Comparison of ENCODE assay signal across 15 cellular contexts in genomic region chr13:32429406-32429909, GRCh38. TPM values are rescaled to one million over a fixed set of nuclear protein-coding genes. Genes with fewer than 3 reads are reported as not detected.
DNase-seq lines count a peak whose midpoint lies in the region; ATAC-seq and TF ChIP-seq lines count a peak whose summit lies in the region.
"Had no signal": no experiment of that assay in that cellular context is flagged by ENCODE, and none has a peak within 500 bp of the region (broad histone marks: within the 10 kb centered on the region; RNA-seq: fewer than 3 reads in every experiment).

No MANE protein-coding gene starts in this region.

- no peak overlapping the region for H3K4me3 Mint-ChIP-seq in activated CD4-positive, alpha-beta T cell treated with anti-CD3 and anti-CD28 coated beads for 36 hours
- H3K4me3 Mint-ChIP-seq in immature natural killer cell: peak overlapping the region in 3 of 5 donors; percentile 88 to 96 (median 95)
- no peak overlapping the region for H3K4me3 Mint-ChIP-seq in nephron progenitor cell

- H3K4me1 Mint-ChIP-seq in activated CD4-positive, alpha-beta T cell treated with anti-CD3 and anti-CD28 coated beads for 36 hours: peaks cover 23% of the 10 kb centered on the region
- H3K4me1 Mint-ChIP-seq in immature natural killer cell: peaks cover 36 to 39% of the 10 kb centered on the region in 2 donors
- H3K4me1 Mint-ChIP-seq in nephron progenitor cell: peaks cover 37% of the 10 kb centered on the region

- peaks cover 0 to 10% (median 6%) of the 10 kb centered on the region in 4 donors for H3K4me1 ChIP-seq in Peyer's patch
- H3K4me1 ChIP-seq in stomach: peaks cover 14 to 32% (median 22%) of the 10 kb centered on the region in 4 donors

- H3K4me3 ChIP-seq in Peyer's patch (no peak overlapping the region), stomach (no peak overlapping the region)

- intact Hi-C loops in activated CD4-positive, alpha-beta T cell treated with anti-CD3 and anti-CD28 coated beads for 36 hours (cut with DNase I, micrococcal nuclease): loop anchor here in 1 of 2 experiments (5.0 kb wide), 4 partner anchors 157 to 1267 kb away; partner anchors contain the start of genes FRY and HSPH1
- intact Hi-C loops in stomach (cut with DNase I; ENCODE audit: low total_unique reads): no loop called here

- peak overlapping the region; percentile 90 for H3K27ac Mint-ChIP-seq in activated CD4-positive, alpha-beta T cell treated with anti-CD3 and anti-CD28 coated beads for 36 hours
- H3K27ac Mint-ChIP-seq in immature natural killer cell: peak overlapping the region; percentile 94 to 100 (median 98)
- no peak overlapping the region for H3K27ac Mint-ChIP-seq in nephron progenitor cell
- H3K27ac Mint-ChIP-seq: endodermal cell had no signal

- CTCF ChIA-PET in activated CD4-positive, alpha-beta T cell treated with anti-CD3 and anti-CD28 coated beads for 36 hours (lab: Charles Lee): interaction anchor here (0.5 to 1.4 kb wide), 5 partner anchors 10 to 1113 kb away, joined by 3 to 5 read pairs (median 3); partner anchors contain the start of gene PDS5B

- 94 to 98% (median 97%) methylated on average over 6 of the region's 6 CpGs for WGBS in stomach, 5 donors

- no peaks in the 10 kb centered on the region for H3K27me3 Mint-ChIP-seq in activated CD4-positive, alpha-beta T cell treated with anti-CD3 and anti-CD28 coated beads for 36 hours
- peaks cover 6 to 18% (median 11%) of the 10 kb centered on the region in 3 donors for H3K27me3 Mint-ChIP-seq in immature natural killer cell (ENCODE audit: low read depth in 3 of 3)
- peaks cover 18% of the 10 kb centered on the region for H3K27me3 Mint-ChIP-seq in nephron progenitor cell (ENCODE audit: low read depth, poor library complexity)

- H3K9me3 ChIP-seq in Peyer's patch (no peaks in the 10 kb centered on the region), stomach (no peaks in the 10 kb centered on the region)

- H3K9me3 Mint-ChIP-seq in activated CD4-positive, alpha-beta T cell treated with anti-CD3 and anti-CD28 coated beads for 36 hours (ENCODE audit: low read depth): no peaks in the 10 kb centered on the region
- H3K9me3 Mint-ChIP-seq in immature natural killer cell (no peaks in the 10 kb centered on the region), nephron progenitor cell (no peaks in the 10 kb centered on the region)
- H3K9me3 Mint-ChIP-seq: activated T-helper 2 cell treated with anti-CD3 and anti-CD28 coated beads, Interferon-gamma antibody, Interleukin-2, Interleukin-4, amounts not matched to agents 10 μg/mL and 5 μg/mL and 100 μg/mL, durations not matched to agents 14 hours and 24 hours and 36 hours; endodermal cell had no signal

- no peak for TF ChIP-seq EP300 in stomach (IDR thresholded peaks at IDR 0.05)

- DNase-seq in activated CD4-positive, alpha-beta T cell treated with anti-CD3 and anti-CD28 coated beads for 36 hours: no peak
- DNase-seq in activated CD4-positive, alpha-beta T cell treated with anti-CD3 and anti-CD28 coated beads, Interleukin-2, amount 50 U/mL, for 4 hours: no peak
- DNase-seq in Peyer's patch (no peak), immature natural killer cell (no peak), stomach (no peak), nephron progenitor cell (no peak), HuH-7 (ENCODE audit: low spot score) (no peak)
- DNase-seq: activated CD4-positive, alpha-beta T cell treated with anti-CD3 and anti-CD28 coated beads for 4 hours; brain microvascular endothelial cell; endodermal cell; NCI-H226; PC-3; stimulated activated CD4-positive, alpha-beta T cell treated with anti-CD3 and anti-CD28 coated beads, Interleukin-1b, Interleukin-23, amount 100 ng/mL, for 48 hours had no signal

- H3K36me3 ChIP-seq in Peyer's patch (no peaks in the 10 kb centered on the region), stomach (peaks cover 0 to 12% (median 0%) of the 10 kb centered on the region in 4 donors)
- H3K36me3 ChIP-seq: brain microvascular endothelial cell had no signal

- TF ChIP-seq CTCF in Peyer's patch (IDR thresholded peaks at IDR 0.05) (no peak), stomach (IDR thresholded peaks at IDR 0.05) (no peak), nephron progenitor cell (IDR thresholded peaks at IDR 0.05) (no peak)

- no peak for TF ChIP-seq POLR2A in Peyer's patch (IDR thresholded peaks at IDR 0.05)
- no peak for TF ChIP-seq POLR2A in stomach (IDR thresholded peaks at IDR 0.05)

- H3K27ac ChIP-seq in Peyer's patch: peak overlapping the region in 3 of 4 donors; percentile 90 to 95 (median 92)
- peak overlapping the region in 4 of 5 donors; percentile 86 to 95 (median 92) for H3K27ac ChIP-seq in stomach
- H3K27ac ChIP-seq: brain microvascular endothelial cell had no signal

- H3K36me3 Mint-ChIP-seq in activated CD4-positive, alpha-beta T cell treated with anti-CD3 and anti-CD28 coated beads for 36 hours (ENCODE audit: low read depth): peaks cover 18% of the 10 kb centered on the region
- H3K36me3 Mint-ChIP-seq in immature natural killer cell (peaks cover 0 to 13% (median 4%) of the 10 kb centered on the region in 3 donors), nephron progenitor cell (ENCODE audit: low read depth) (peaks cover 23% of the 10 kb centered on the region)

- no peaks in the 10 kb centered on the region for H3K27me3 ChIP-seq in Peyer's patch
- H3K27me3 ChIP-seq in stomach: no peaks in the 10 kb centered on the region
- H3K27me3 ChIP-seq: brain microvascular endothelial cell had no signal

- POLR2A ChIA-PET in activated CD4-positive, alpha-beta T cell treated with anti-CD3 and anti-CD28 coated beads for 36 hours (lab: Charles Lee): no interaction called here

- no peak for ATAC-seq in activated CD4-positive, alpha-beta T cell treated with anti-CD3 and anti-CD28 coated beads for 36 hours
- no peak for ATAC-seq in HG03378 (IDR thresholded peaks at IDR 0.05; ENCODE audit: unreplicated experiment)
- ATAC-seq: PC-3 had no signal

RNA-seq across cellular contexts. Expression of gene N4BP2L1, which starts 1.5 kb away (rescaled TPM):
- total RNA-seq in activated CD4-positive, alpha-beta T cell treated with anti-CD3 and anti-CD28 coated beads for 36 hours: 10 to 100 TPM; 16.1 to 16.5 TPM
- total RNA-seq in Peyer's patch (10 to 100 TPM; 17.2 to 31.5 (median 21.7) TPM), stomach (10 to 100 TPM; 13.9 to 46.1 (median 28.8) TPM)
- polyA plus RNA-seq in immature natural killer cell (10 to 100 TPM; 48.9 to 74.6 (median 67.6) TPM), stomach (10 to 100 TPM in 1 of 3 donors, 1 to 10 TPM in 2; 4.9 to 14.2 (median 6.4) TPM)

Comparison
In these comparisons a context has a peak if more than half of its experiments do, and no peak if none do; other contexts are left out.
1. H3K4me3 Mint-ChIP-seq: peak in immature natural killer cell (3 of 5); none in activated CD4-positive, alpha-beta T cell treated with anti-CD3 and anti-CD28 coated beads for 36 hours (single experiment) and nephron progenitor cell (single experiment).